1 cellular context compared by ENCODE assay signal in the genomic region with DNA sequence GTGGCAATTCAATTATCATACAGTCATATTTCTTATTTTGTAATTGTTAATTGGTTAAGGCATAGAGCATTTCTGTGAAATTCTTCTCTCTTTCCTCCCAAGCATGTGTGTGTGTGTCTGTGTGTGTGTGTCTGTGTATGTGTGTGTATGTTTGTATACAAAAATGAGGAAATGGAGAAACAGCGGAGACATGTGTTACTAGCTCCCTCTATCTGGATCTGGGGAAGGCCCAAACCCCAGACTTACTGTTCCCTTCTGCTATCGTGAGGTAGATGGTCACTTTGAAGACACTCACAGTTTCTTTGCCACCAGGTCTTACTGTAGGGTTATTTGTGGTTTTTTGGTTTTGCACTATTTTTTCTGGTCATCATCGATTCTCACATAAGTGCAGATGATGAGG.
TF ChIP-seq lines count a peak whose summit lies in the region.

No MANE protein-coding gene starts in this region.

TF ChIP-seq in GM12878, 131 proteins besides CTCF, POLR2A, EP300 and RAD21 (continued from another document):
- TF ChIP-seq, protein P1, sequence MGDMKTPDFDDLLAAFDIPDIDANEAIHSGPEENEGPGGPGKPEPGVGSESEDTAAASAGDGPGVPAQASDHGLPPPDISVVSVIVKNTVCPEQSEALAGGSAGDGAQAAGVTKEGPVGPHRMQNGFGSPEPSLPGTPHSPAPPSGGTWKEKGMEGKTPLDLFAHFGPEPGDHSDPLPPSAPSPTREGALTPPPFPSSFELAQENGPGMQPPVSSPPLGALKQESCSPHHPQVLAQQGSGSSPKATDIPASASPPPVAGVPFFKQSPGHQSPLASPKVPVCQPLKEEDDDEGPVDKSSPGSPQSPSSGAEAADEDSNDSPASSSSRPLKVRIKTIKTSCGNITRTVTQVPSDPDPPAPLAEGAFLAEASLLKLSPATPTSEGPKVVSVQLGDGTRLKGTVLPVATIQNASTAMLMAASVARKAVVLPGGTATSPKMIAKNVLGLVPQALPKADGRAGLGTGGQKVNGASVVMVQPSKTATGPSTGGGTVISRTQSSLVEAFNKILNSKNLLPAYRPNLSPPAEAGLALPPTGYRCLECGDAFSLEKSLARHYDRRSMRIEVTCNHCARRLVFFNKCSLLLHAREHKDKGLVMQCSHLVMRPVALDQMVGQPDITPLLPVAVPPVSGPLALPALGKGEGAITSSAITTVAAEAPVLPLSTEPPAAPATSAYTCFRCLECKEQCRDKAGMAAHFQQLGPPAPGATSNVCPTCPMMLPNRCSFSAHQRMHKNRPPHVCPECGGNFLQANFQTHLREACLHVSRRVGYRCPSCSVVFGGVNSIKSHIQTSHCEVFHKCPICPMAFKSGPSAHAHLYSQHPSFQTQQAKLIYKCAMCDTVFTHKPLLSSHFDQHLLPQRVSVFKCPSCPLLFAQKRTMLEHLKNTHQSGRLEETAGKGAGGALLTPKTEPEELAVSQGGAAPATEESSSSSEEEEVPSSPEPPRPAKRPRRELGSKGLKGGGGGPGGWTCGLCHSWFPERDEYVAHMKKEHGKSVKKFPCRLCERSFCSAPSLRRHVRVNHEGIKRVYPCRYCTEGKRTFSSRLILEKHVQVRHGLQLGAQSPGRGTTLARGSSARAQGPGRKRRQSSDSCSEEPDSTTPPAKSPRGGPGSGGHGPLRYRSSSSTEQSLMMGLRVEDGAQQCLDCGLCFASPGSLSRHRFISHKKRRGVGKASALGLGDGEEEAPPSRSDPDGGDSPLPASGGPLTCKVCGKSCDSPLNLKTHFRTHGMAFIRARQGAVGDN (IDR thresholded peaks at IDR 0.05): no peak
- TF ChIP-seq WRNIP1 (IDR thresholded peaks at IDR 0.05; ENCODE audit: borderline replicate concordance, low read depth, low read length) (no peak), SUZ12 (IDR thresholded peaks at IDR 0.05; ENCODE audit: unreplicated experiment) (no peak), MYB (IDR thresholded peaks at IDR 0.05; ENCODE audit: borderline replicate concordance, low read depth, low read length) (no peak), MTA3 (IDR thresholded peaks at IDR 0.05; ENCODE audit: borderline replicate concordance, low read length) (no peak)
- TF ChIP-seq, protein P2, sequence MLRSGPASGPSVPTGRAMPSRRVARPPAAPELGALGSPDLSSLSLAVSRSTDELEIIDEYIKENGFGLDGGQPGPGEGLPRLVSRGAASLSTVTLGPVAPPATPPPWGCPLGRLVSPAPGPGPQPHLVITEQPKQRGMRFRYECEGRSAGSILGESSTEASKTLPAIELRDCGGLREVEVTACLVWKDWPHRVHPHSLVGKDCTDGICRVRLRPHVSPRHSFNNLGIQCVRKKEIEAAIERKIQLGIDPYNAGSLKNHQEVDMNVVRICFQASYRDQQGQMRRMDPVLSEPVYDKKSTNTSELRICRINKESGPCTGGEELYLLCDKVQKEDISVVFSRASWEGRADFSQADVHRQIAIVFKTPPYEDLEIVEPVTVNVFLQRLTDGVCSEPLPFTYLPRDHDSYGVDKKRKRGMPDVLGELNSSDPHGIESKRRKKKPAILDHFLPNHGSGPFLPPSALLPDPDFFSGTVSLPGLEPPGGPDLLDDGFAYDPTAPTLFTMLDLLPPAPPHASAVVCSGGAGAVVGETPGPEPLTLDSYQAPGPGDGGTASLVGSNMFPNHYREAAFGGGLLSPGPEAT (IDR thresholded peaks at IDR 0.05; ENCODE audit: low read depth): no peak
- TF ChIP-seq, protein P3, sequence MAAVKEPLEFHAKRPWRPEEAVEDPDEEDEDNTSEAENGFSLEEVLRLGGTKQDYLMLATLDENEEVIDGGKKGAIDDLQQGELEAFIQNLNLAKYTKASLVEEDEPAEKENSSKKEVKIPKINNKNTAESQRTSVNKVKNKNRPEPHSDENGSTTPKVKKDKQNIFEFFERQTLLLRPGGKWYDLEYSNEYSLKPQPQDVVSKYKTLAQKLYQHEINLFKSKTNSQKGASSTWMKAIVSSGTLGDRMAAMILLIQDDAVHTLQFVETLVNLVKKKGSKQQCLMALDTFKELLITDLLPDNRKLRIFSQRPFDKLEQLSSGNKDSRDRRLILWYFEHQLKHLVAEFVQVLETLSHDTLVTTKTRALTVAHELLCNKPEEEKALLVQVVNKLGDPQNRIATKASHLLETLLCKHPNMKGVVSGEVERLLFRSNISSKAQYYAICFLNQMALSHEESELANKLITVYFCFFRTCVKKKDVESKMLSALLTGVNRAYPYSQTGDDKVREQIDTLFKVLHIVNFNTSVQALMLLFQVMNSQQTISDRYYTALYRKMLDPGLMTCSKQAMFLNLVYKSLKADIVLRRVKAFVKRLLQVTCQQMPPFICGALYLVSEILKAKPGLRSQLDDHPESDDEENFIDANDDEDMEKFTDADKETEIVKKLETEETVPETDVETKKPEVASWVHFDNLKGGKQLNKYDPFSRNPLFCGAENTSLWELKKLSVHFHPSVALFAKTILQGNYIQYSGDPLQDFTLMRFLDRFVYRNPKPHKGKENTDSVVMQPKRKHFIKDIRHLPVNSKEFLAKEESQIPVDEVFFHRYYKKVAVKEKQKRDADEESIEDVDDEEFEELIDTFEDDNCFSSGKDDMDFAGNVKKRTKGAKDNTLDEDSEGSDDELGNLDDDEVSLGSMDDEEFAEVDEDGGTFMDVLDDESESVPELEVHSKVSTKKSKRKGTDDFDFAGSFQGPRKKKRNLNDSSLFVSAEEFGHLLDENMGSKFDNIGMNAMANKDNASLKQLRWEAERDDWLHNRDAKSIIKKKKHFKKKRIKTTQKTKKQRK (IDR thresholded peaks at IDR 0.05; ENCODE audit: low read depth, low read length): no peak
